Comparison of ENCODE assay signal across 10 cellular contexts in genomic region chr11:72078477-72078876, GRCh38. TPM values are rescaled to one million over a fixed set of nuclear protein-coding genes. Genes with fewer than 3 reads are reported as not detected.
DNase-seq lines count a peak whose midpoint lies in the region; ATAC-seq, FAIRE-seq and TF ChIP-seq lines count a peak whose summit lies in the region.
"Had no signal": no experiment of that assay in that cellular context is flagged by ENCODE, and none has a peak within 500 bp of the region (broad histone marks: within the 10 kb centered on the region; RNA-seq: fewer than 3 reads in every experiment).

No MANE protein-coding gene starts in this region.

- H4K20me1 ChIP-seq in OCI-LY3 (ENCODE audit: insufficient read depth, low read length), result no peaks in the 10 kb centered on the region

- peak overlapping the region; percentile 60 for H3K4me2 ChIP-seq in OCI-LY3 (ENCODE audit: low read length)

- H3K27ac Mint-ChIP-seq in Caco-2 (ENCODE audit: unreplicated experiment), result no peak overlapping the region

- no peaks in the 10 kb centered on the region for H3K9me3 Mint-ChIP-seq in Caco-2 (ENCODE audit: unreplicated experiment)

- intact Hi-C loops in Caco-2 (cut with micrococcal nuclease; ENCODE audit: unreplicated experiment), result no loop called here

- FAIRE-seq in H54 (lab: Jason Lieb, UNC), result no peak
- FAIRE-seq: frontal cortex had no signal

- ATAC-seq in HG02610 (IDR thresholded peaks at IDR 0.05; ENCODE audit: unreplicated experiment), result no peak

- H3K9me3 ChIP-seq in Caco-2 (no peaks in the 10 kb centered on the region), OCI-LY3 (ENCODE audit: insufficient read depth, low read length) (no peaks in the 10 kb centered on the region), endocrine pancreas (ENCODE audit: control insufficient read depth, low read length) (no peaks in the 10 kb centered on the region), neutrophil (no peaks in the 10 kb centered on the region)

- CTCF ChIA-PET in Caco-2 (lab: Charles Lee), result interaction anchor here (1.7 kb wide), 1 partner anchor 53 kb away, joined by 8 read pairs; no protein-coding TSS in a partner anchor

- H3K36me3 Mint-ChIP-seq in Caco-2 (ENCODE audit: insufficient read depth, unreplicated experiment), result peaks cover 22% of the 10 kb centered on the region

- H3K9ac ChIP-seq in OCI-LY3 (ENCODE audit: low read length), result no peak overlapping the region
- no peak overlapping the region for H3K9ac ChIP-seq in endocrine pancreas (ENCODE audit: control insufficient read depth, insufficient read depth, low read length)

- H3K27me3 Mint-ChIP-seq in Caco-2 (ENCODE audit: insufficient read depth, unreplicated experiment), result no peaks in the 10 kb centered on the region

- H3K79me2 ChIP-seq in OCI-LY3 (ENCODE audit: low read length), result peaks cover 62% of the 10 kb centered on the region

- no peak for TF ChIP-seq POLR2A in H54 (IDR thresholded peaks at IDR 0.05; ENCODE audit: low read depth, low read length)

- H3K27ac ChIP-seq in OCI-LY3 (ENCODE audit: low read length), result no peak overlapping the region
- H3K27ac ChIP-seq in neutrophil, result peak overlapping the region; percentile 35

- TF ChIP-seq CTCF in Caco-2 (IDR thresholded peaks at IDR 0.05; ENCODE audit: insufficient read depth in 1 of 2, low read depth in 1 of 2, low read length in 1 of 2, severe bottlenecking in 1 of 2, unreplicated experiment in 1 of 2) (no peak), OCI-LY3 (IDR thresholded peaks at IDR 0.05; ENCODE audit: low read depth, low read length) (no peak), neutrophil (IDR thresholded peaks at IDR 0.05) (no peak)

- H3K4me3 Mint-ChIP-seq in Caco-2 (ENCODE audit: unreplicated experiment), result peak overlapping the region; percentile 86

- H3K27me3 ChIP-seq in Caco-2 (replicated peaks; ENCODE audit: control insufficient read depth, insufficient read depth, low read length), result no peaks in the 10 kb centered on the region
- no peaks in the 10 kb centered on the region for H3K27me3 ChIP-seq in OCI-LY3 (ENCODE audit: low read depth, low read length)
- no peaks in the 10 kb centered on the region for H3K27me3 ChIP-seq in endocrine pancreas (ENCODE audit: control insufficient read depth, insufficient read depth, low read length)
- no peaks in the 10 kb centered on the region for H3K27me3 ChIP-seq in neutrophil

- H3K4me1 Mint-ChIP-seq in Caco-2 (ENCODE audit: low read depth, unreplicated experiment), result peaks cover 30% of the 10 kb centered on the region

- peaks cover 19% of the 10 kb centered on the region for H3K4me1 ChIP-seq in Caco-2
- H3K4me1 ChIP-seq in OCI-LY3 (ENCODE audit: low read length), result peaks cover 33% of the 10 kb centered on the region
- peaks cover 8% of the 10 kb centered on the region for H3K4me1 ChIP-seq in endocrine pancreas (ENCODE audit: control insufficient read depth, insufficient read depth, low read length)
- peaks cover 38 to 52% of the 10 kb centered on the region in 2 experiments for H3K4me1 ChIP-seq in neutrophil (ENCODE audit: control insufficient read depth in 1 of 2, insufficient read depth in 1 of 2, low read depth in 1 of 2, low read length in 1 of 2)

- H3K36me3 ChIP-seq in Caco-2 (ENCODE audit: control insufficient read depth, insufficient read depth, low read length) (0 out of 2 replicates have a peak, but pooled peaks cover 3% of the 10 kb centered on the region), OCI-LY3 (replicated peaks; ENCODE audit: low read depth, low read length) (peaks cover 7% of the 10 kb centered on the region), endocrine pancreas (ENCODE audit: control insufficient read depth, insufficient read depth, low read length) (no peaks in the 10 kb centered on the region), neutrophil (no peaks in the 10 kb centered on the region)

- DNase-seq in Caco-2 (no peak), globus pallidus (ENCODE audit: low spot score) (no peak), SW480 (ENCODE audit: low spot score) (no peak), H54 (ENCODE audit: insufficient read length, low spot score) (no peak)
- DNase-seq: T-helper 9 cell had no signal

- H3K4me3 ChIP-seq in Caco-2 (ENCODE audit: low read depth, low read length), result no peak overlapping the region
- peak overlapping the region; percentile 79 for H3K4me3 ChIP-seq in OCI-LY3 (ENCODE audit: low read length)
- H3K4me3 ChIP-seq in endocrine pancreas (ENCODE audit: control insufficient read depth, insufficient read depth, low read length), result peak overlapping the region; percentile 73
- H3K4me3 ChIP-seq in neutrophil (ENCODE audit: low read depth in 1 of 2, low read length in 1 of 2), result no peak overlapping the region

- POLR2A ChIA-PET in Caco-2 (lab: Charles Lee), result no interaction called here

- TSS peak; percentile 37 for BruUV-seq in Caco-2 (replicated peaks; lab: Mats Ljungman, UMichigan)

- no peak overlapping the region for H2AFZ ChIP-seq in OCI-LY3 (ENCODE audit: low read depth, low read length)

RNA-seq across cellular contexts. Expression of gene NUMA1, which starts 1.9 kb away (rescaled TPM):
- 182 and 190 TPM in 2 replicates for total RNA-seq in Caco-2 (2022)

RNA-seq across cellular contexts. Expression of gene LRRC51, which starts 2.2 kb away (rescaled TPM):
- total RNA-seq in Caco-2 (2022), result 13.7 and 13.8 TPM in 2 replicates

RNA-seq across cellular contexts. Expression of gene LAMTOR1, which starts 24.6 kb away (rescaled TPM):
- total RNA-seq in Caco-2 (2022), result 158 and 170 TPM in 2 replicates

RNA-seq across cellular contexts. Expression of gene TOMT, which starts 27.2 kb away (rescaled TPM):
- not detected in 2 replicates for total RNA-seq in Caco-2 (2022)
- total RNA-seq: frontal cortex had no signal

RNA-seq across cellular contexts. Expression of gene ANAPC15, which starts 34.0 kb away (rescaled TPM):
- 98.6 and 105 TPM in 2 replicates for total RNA-seq in Caco-2 (2022)

Comparison
In these comparisons a context has a peak if more than half of its experiments do, and no peak if none do; other contexts are left out.
1. H3K4me3 ChIP-seq: peak in OCI-LY3 (single experiment) and endocrine pancreas (single experiment); none in Caco-2 (single experiment) and neutrophil (0 of 2).